In the genomic region with DNA sequence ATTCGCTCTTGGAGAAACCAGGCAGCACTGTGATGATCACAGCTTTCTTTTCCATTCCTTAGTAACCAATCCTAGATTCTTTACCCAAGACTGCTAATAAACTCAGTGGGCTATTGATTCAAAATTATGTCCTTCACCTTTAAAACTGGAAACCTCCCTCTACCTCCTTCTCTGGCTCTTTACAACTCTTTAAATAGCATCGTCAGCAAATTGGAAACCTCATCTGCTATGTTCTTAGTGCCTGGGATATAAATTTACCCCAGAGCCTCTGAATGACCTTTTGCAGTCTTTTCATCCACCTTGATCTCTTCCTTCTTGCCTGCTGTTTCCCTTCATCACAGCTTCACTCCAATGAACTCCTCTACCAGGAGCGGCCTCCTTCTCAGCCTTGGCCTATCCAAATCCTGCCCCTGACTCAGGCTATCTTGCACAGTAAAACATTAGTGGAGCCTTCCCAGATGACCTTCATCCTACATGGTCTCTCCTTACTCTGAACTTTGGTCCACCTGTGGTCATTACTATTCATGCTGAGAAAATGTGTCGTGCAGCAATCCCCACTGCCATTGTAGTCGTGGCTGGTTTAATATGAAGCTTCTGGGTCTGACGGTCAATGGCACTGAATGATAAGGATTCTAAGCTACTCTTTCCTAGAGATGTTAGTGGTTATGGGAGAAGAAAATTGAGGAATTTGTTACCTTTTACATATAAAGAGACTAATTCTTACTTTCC, we compare ENCODE assay signal across 2 cellular contexts.
TF ChIP-seq lines count a peak whose summit lies in the region.

No MANE protein-coding gene starts in this region.

TF ChIP-seq in HepG2, 621 proteins besides CTCF, POLR2A, EP300 and RAD21:
- TF ChIP-seq EEA1 (CRISPR knock-in tag; IDR thresholded peaks at IDR 0.05; ENCODE audit: borderline replicate concordance) (no peak), MAFK (conservative IDR thresholded peaks at IDR 0.05 in 1 of 2, IDR thresholded peaks at IDR 0.05 in 1 of 2; ENCODE audit: low read length in 2 of 2) (peak; percentile 92 to 97), MAFF (IDR thresholded peaks at IDR 0.05; ENCODE audit: low read depth, low read length) (peak; percentile 95)

TF ChIP-seq in H1, 55 proteins besides CTCF, POLR2A, EP300 and RAD21:
- TF ChIP-seq MAFK (IDR thresholded peaks at IDR 0.05; ENCODE audit: low read depth, low read length) (peak; percentile 48; the same call in 1 of the 2 replicates), SIN3A (conservative IDR thresholded peaks at IDR 0.05 in 1 of 2, IDR thresholded peaks at IDR 0.05 in 1 of 2; ENCODE audit: low read depth in 1 of 2, low read length in 2 of 2) (no peak), SAP30 (IDR thresholded peaks at IDR 0.05; ENCODE audit: insufficient read depth, insufficient replicate concordance, low read length) (no peak), EGR1 (IDR thresholded peaks at IDR 0.05; ENCODE audit: borderline replicate concordance, low read depth, low read length) (no peak), SP4 (IDR thresholded peaks at IDR 0.05; ENCODE audit: low read length) (no peak), JUN (IDR thresholded peaks at IDR 0.05; ENCODE audit: low read depth, low read length) (no peak)
- TF ChIP-seq, protein P1, sequence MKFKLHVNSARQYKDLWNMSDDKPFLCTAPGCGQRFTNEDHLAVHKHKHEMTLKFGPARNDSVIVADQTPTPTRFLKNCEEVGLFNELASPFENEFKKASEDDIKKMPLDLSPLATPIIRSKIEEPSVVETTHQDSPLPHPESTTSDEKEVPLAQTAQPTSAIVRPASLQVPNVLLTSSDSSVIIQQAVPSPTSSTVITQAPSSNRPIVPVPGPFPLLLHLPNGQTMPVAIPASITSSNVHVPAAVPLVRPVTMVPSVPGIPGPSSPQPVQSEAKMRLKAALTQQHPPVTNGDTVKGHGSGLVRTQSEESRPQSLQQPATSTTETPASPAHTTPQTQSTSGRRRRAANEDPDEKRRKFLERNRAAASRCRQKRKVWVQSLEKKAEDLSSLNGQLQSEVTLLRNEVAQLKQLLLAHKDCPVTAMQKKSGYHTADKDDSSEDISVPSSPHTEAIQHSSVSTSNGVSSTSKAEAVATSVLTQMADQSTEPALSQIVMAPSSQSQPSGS (IDR thresholded peaks at IDR 0.05; ENCODE audit: low read length) = no peak
